8 cellular contexts compared by ENCODE assay signal in the genomic region with DNA sequence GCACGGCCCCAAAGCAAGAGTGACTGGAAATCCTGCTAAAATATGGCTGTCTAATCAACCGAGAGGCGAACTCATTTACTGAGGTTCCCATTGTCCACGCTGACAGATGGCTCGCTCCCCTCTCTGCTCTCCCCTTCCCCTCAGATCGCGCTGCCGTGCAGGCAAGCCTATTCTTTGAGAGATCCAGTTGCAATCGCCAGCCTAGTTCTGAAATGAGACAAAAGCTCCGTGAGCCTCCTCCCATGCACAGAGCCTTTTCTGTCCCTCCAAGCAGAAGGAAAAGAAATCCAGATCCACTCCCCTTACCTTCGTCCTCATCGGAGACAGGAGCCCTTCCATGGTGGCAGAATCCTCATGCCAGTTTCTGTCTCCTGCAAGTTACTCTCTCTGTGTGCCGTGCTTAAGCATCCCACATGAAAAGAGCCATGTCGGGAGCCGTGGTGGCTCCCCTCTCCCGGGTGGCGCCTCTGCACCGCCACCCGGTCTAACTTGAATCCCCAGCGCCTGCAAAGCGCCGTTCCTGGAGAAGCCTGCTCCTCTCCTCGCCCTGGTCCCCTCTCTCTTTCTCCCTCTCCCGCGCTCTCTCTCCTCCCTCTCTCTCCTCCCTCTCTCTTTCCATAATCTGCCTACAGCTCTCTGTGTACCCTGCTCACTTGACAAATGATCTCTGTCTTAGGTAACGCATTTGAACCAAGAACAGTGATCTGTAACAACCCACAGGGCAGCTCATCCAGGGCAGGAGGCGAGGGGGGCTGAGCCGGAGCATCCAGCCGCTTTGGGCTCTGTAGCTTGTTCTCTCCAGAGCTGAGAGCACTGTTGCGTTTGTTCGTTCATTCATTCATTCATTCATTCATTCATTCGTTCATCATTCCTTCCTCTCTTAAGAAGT.
A peak's percentile ranks its signal among the peaks of the same experiment; 100 is the strongest.
DNase-seq lines count a peak whose midpoint lies in the region; ATAC-seq and TF ChIP-seq lines count a peak whose summit lies in the region.

No MANE protein-coding gene starts in this region.

- H3K27me3 ChIP-seq in SJCRH30 (no peaks in the 10 kb centered on the region), endodermal cell (ENCODE audit: control insufficient read depth, insufficient read depth, low read length, poor library complexity, severe bottlenecking) (peaks cover 25% of the 10 kb centered on the region)
- H3K27me3 ChIP-seq in naive thymus-derived CD4-positive, alpha-beta T cell (ENCODE audit: control insufficient read depth in 2 of 2, insufficient read depth in 2 of 2, low read length in 2 of 2) = peaks cover 0 to 8% of the 10 kb centered on the region in 2 donors

- no peak for TF ChIP-seq CTCF in endodermal cell (conservative IDR thresholded peaks at IDR 0.05)

- 9 to 10% methylated on average over 21 to 32 of the region's 32 CpGs for WGBS in endodermal cell (ENCODE audit: insufficient coverage in 1 of 2, insufficient read length in 1 of 2), 2 experiments

- H3K4me3 Mint-ChIP-seq in activated CD4-positive, alpha-beta T cell treated with anti-CD3 and anti-CD28 coated beads, Interleukin-2, amount 10 ng/mL, durations not matched to agents 7 days and 5 days = peak overlapping the region; percentile 48
- H3K4me3 Mint-ChIP-seq in endodermal cell = peak overlapping the region; percentile 66
- H3K4me3 Mint-ChIP-seq in naive thymus-derived CD4-positive, alpha-beta T cell = peak overlapping the region; percentile 76 to 96 (median 89)

- H3K27ac ChIP-seq in SJCRH30 (peak overlapping the region; percentile 29; the same call in 1 of the 2 replicates), endodermal cell (ENCODE audit: low read depth, low read length) (peak overlapping the region; percentile 82)
- no peak overlapping the region for H3K27ac ChIP-seq in naive thymus-derived CD4-positive, alpha-beta T cell (ENCODE audit: low read depth, low read length)

- POLR2A ChIA-PET in activated CD4-positive, alpha-beta T cell treated with anti-CD3 and anti-CD28 coated beads, Interleukin-2, amount 10 ng/mL, durations not matched to agents 7 days and 5 days (lab: Charles Lee) = no interaction called here
- POLR2A ChIA-PET in naive thymus-derived CD4-positive, alpha-beta T cell (lab: Charles Lee) = interaction anchor here (0.6 to 0.7 kb wide), 2 partner anchors 10 to 284 kb away, joined by 3 to 4 read pairs; no protein-coding TSS in a partner anchor

- peaks cover 3% of the 10 kb centered on the region for H3K9me3 Mint-ChIP-seq in activated CD4-positive, alpha-beta T cell treated with anti-CD3 and anti-CD28 coated beads, Interleukin-2, amount 10 ng/mL, durations not matched to agents 7 days and 5 days
- no peaks in the 10 kb centered on the region for H3K9me3 Mint-ChIP-seq in endodermal cell
- H3K9me3 Mint-ChIP-seq in naive thymus-derived CD4-positive, alpha-beta T cell = peaks cover 0 to 2% (median 0%) of the 10 kb centered on the region in 11 donors

- peaks cover 15% of the 10 kb centered on the region for H3K4me1 Mint-ChIP-seq in activated CD4-positive, alpha-beta T cell treated with anti-CD3 and anti-CD28 coated beads, Interleukin-2, amount 10 ng/mL, durations not matched to agents 7 days and 5 days
- H3K4me1 Mint-ChIP-seq in endodermal cell = peaks cover 3% of the 10 kb centered on the region
- H3K4me1 Mint-ChIP-seq in naive thymus-derived CD4-positive, alpha-beta T cell = peaks cover 15 to 18% (median 16%) of the 10 kb centered on the region in 7 donors

- CTCF ChIA-PET in activated CD4-positive, alpha-beta T cell treated with anti-CD3 and anti-CD28 coated beads, Interleukin-2, amount 10 ng/mL, durations not matched to agents 7 days and 5 days (lab: Charles Lee) = interaction anchor here (1.8 kb wide), 1 partner anchor 27 kb away, joined by 4 read pairs; no protein-coding TSS in a partner anchor
- CTCF ChIA-PET in naive thymus-derived CD4-positive, alpha-beta T cell (lab: Charles Lee) = interaction anchor here (0.6 to 0.7 kb wide), 2 partner anchors 11 to 514 kb away, joined by 3 read pairs; no protein-coding TSS in a partner anchor

- H3K4me3 ChIP-seq in SJCRH30 = peak overlapping the region; percentile 59
- H3K4me3 ChIP-seq in endodermal cell (ENCODE audit: low read length) = peak overlapping the region; percentile 84
- peak overlapping the region; percentile 65 for H3K4me3 ChIP-seq in naive thymus-derived CD4-positive, alpha-beta T cell (ENCODE audit: low read length)

- ATAC-seq in naive thymus-derived CD4-positive, alpha-beta T cell = peak; percentile 58
- ATAC-seq in HG03565 (IDR thresholded peaks at IDR 0.05; ENCODE audit: unreplicated experiment) = no peak
- ATAC-seq in GM21390 (IDR thresholded peaks at IDR 0.05; ENCODE audit: unreplicated experiment) = no peak
- no peak for ATAC-seq in GM21528 (IDR thresholded peaks at IDR 0.05; ENCODE audit: low FRiP score, unreplicated experiment)

- H3K36me3 ChIP-seq in SJCRH30 (no peaks in the 10 kb centered on the region), endodermal cell (ENCODE audit: control insufficient read depth, insufficient read depth, low read length) (no peaks in the 10 kb centered on the region)
- no peaks in the 10 kb centered on the region for H3K36me3 ChIP-seq in naive thymus-derived CD4-positive, alpha-beta T cell (ENCODE audit: control insufficient read depth in 2 of 3, insufficient read depth in 3 of 3, low read length in 3 of 3)

- peaks cover 81% of the 10 kb centered on the region for H3K27me3 Mint-ChIP-seq in activated CD4-positive, alpha-beta T cell treated with anti-CD3 and anti-CD28 coated beads, Interleukin-2, amount 10 ng/mL, durations not matched to agents 7 days and 5 days
- peaks cover 36% of the 10 kb centered on the region for H3K27me3 Mint-ChIP-seq in endodermal cell (ENCODE audit: insufficient read depth)
- peaks cover 56 to 85% (median 80%) of the 10 kb centered on the region in 5 donors for H3K27me3 Mint-ChIP-seq in naive thymus-derived CD4-positive, alpha-beta T cell

- H3K9ac ChIP-seq in endodermal cell (ENCODE audit: extremely low read depth, low read length, poor library complexity, severe bottlenecking) = peak overlapping the region; percentile 2

- H3K9me3 ChIP-seq in SJCRH30 (replicated peaks) (no peaks in the 10 kb centered on the region), endodermal cell (ENCODE audit: control insufficient read depth, low read length) (no peaks in the 10 kb centered on the region)
- no peaks in the 10 kb centered on the region for H3K9me3 ChIP-seq in naive thymus-derived CD4-positive, alpha-beta T cell (ENCODE audit: control insufficient read depth in 2 of 3, low read length in 3 of 3)

- H3K4me1 ChIP-seq in SJCRH30 (no peaks in the 10 kb centered on the region), endodermal cell (ENCODE audit: control insufficient read depth, insufficient read depth, low read length) (no peaks in the 10 kb centered on the region)
- peaks cover 4 to 6% of the 10 kb centered on the region in 2 donors for H3K4me1 ChIP-seq in naive thymus-derived CD4-positive, alpha-beta T cell (ENCODE audit: control insufficient read depth in 2 of 2, insufficient read depth in 2 of 2, low read length in 2 of 2)

- no peaks in the 10 kb centered on the region for H3K36me3 Mint-ChIP-seq in activated CD4-positive, alpha-beta T cell treated with anti-CD3 and anti-CD28 coated beads, Interleukin-2, amount 10 ng/mL, durations not matched to agents 7 days and 5 days (ENCODE audit: low read depth)
- no peaks in the 10 kb centered on the region for H3K36me3 Mint-ChIP-seq in endodermal cell (ENCODE audit: low read depth)
- no peaks in the 10 kb centered on the region for H3K36me3 Mint-ChIP-seq in naive thymus-derived CD4-positive, alpha-beta T cell

- no peak for DNase-seq in activated CD4-positive, alpha-beta T cell treated with anti-CD3 and anti-CD28 coated beads, Interleukin-2, amount 10 ng/mL, durations not matched to agents 7 days and 5 days
- no peak for DNase-seq in activated CD4-positive, alpha-beta T cell treated with anti-CD3 and anti-CD28 coated beads, Interleukin-2, amount 50 U/mL, for 1 hour
- peak; percentile 45 to 64 for DNase-seq in SJCRH30
- DNase-seq in endodermal cell = peak; percentile 76
- peak in 6 of 9 donors; percentile 2 to 29 (median 12) for DNase-seq in naive thymus-derived CD4-positive, alpha-beta T cell

- H3K27ac Mint-ChIP-seq in activated CD4-positive, alpha-beta T cell treated with anti-CD3 and anti-CD28 coated beads, Interleukin-2, amount 10 ng/mL, durations not matched to agents 7 days and 5 days = no peak overlapping the region
- H3K27ac Mint-ChIP-seq in endodermal cell = peak overlapping the region; percentile 58
- H3K27ac Mint-ChIP-seq in naive thymus-derived CD4-positive, alpha-beta T cell = peak overlapping the region in 3 of 9 donors; percentile 6 to 60 (median 33)

- intact Hi-C loops in naive thymus-derived CD4-positive, alpha-beta T cell (cut with micrococcal nuclease) = no loop called here

Comparison
In these comparisons a context has a peak if more than half of its experiments do, and no peak if none do; other contexts are left out.
1. DNase-seq: peak in SJCRH30 (2 of 2), endodermal cell (single experiment) and naive thymus-derived CD4-positive, alpha-beta T cell (6 of 9); none in activated CD4-positive, alpha-beta T cell treated with anti-CD3 and anti-CD28 coated beads, Interleukin-2, amount 10 ng/mL, durations not matched to agents 7 days and 5 days (single experiment) and activated CD4-positive, alpha-beta T cell treated with anti-CD3 and anti-CD28 coated beads, Interleukin-2, amount 50 U/mL, for 1 hour (single experiment).
2. Peak in every context shown above with its lines, with median percentiles within 50 percentile points of each other: H3K4me3 Mint-ChIP-seq and H3K4me3 ChIP-seq.